15 cellular contexts compared by ENCODE assay signal in the genomic region with DNA sequence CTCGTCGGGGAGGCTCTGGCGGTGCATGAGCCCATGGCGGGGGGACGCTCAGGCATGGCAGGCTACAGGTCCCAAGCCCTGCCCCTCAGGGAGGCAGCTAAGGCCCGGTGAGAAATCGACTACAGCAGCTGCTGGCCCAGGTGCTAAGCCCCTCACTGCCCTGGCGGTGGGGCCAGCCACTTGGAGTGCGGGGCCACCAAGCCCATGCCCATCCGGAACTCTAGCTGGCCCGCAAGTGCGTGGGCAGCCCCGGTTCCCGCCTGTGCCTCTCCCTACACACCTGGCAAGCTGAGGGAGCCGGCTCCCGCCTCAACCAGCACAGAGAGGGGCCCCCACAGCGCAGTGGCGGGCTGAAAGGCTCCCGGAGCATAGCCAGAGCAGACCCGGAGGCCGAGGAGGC.
DNase-seq lines count a peak whose midpoint lies in the region; ATAC-seq and TF ChIP-seq lines count a peak whose summit lies in the region.
"Had no signal": no experiment of that assay in that cellular context is flagged by ENCODE, and none has a peak within 500 bp of the region (broad histone marks: within the 10 kb centered on the region; RNA-seq: fewer than 3 reads in every experiment).

No MANE protein-coding gene starts in this region.

- H3K4me3 ChIP-seq in lower lobe of right lung (no peak overlapping the region), testis (peak overlapping the region; percentile 2 to 34)
- H3K4me3 ChIP-seq: HAP-1 had no signal

- H3K27ac ChIP-seq in lower lobe of right lung (no peak overlapping the region), testis (no peak overlapping the region)
- H3K27ac ChIP-seq: 22Rv1 had no signal

- WGBS in testis, 2 donors, result 90 to 93% methylated on average over 3 to 10 of the region's 21 CpGs

- no peaks in the 10 kb centered on the region for H3K36me3 ChIP-seq in lower lobe of right lung
- H3K36me3 ChIP-seq in testis (ENCODE audit: low read depth, missing control alignments), result no peaks in the 10 kb centered on the region
- H3K36me3 ChIP-seq: HAP-1 had no signal

- no peak for ATAC-seq in left ventricle myocardium superior
- no peak for ATAC-seq in left cardiac atrium
- peak in 1 of 2 donors; percentile 19 for ATAC-seq in lower lobe of right lung
- ATAC-seq in GM18505 (IDR thresholded peaks at IDR 0.05; ENCODE audit: unreplicated experiment), result no peak
- ATAC-seq: CD8-positive, alpha-beta T cell had no signal

- intact Hi-C loops in left ventricle myocardium superior (cut with micrococcal nuclease) (no loop called here), left cardiac atrium (cut with DNase I) (no loop called here), lower lobe of right lung (cut with DNase I) (no loop called here), testis (cut with DNase I; ENCODE audit: low total_unique reads) (no loop called here)

- H3K27me3 ChIP-seq in lower lobe of right lung (ENCODE audit: low read depth) (no peaks in the 10 kb centered on the region), testis (no peaks in the 10 kb centered on the region)

- TF ChIP-seq POLR2A in testis (IDR thresholded peaks at IDR 0.05) (no peak), GM18505 (IDR thresholded peaks at IDR 0.05; ENCODE audit: borderline replicate concordance, extremely low read depth, insufficient read depth, insufficient read length) (no peak)

- TF ChIP-seq CTCF in lower lobe of right lung (IDR thresholded peaks at IDR 0.05) (no peak), testis (IDR thresholded peaks at IDR 0.05) (no peak)

- H3K4me1 ChIP-seq in lower lobe of right lung (no peaks in the 10 kb centered on the region), testis (no peaks in the 10 kb centered on the region)
- H3K4me1 ChIP-seq: HAP-1 had no signal

- H3K9me3 ChIP-seq in lower lobe of right lung (no peaks in the 10 kb centered on the region), testis (no peaks in the 10 kb centered on the region)
- H3K9me3 ChIP-seq: HAP-1 had no signal

- DNase-seq in activated gamma-delta T cell (lab: John Stamatoyannopoulos, UW) (peak; percentile 11), activated gamma-delta T cell treated with Interleukin-2 at 50 U/mL for 16 hours (no peak), left ventricle myocardium superior (peak; percentile 11), left cardiac atrium (no peak), lower lobe of right lung (peak; percentile 28), testis (no peak)
- DNase-seq in central memory CD4-positive, alpha-beta T cell, result no peak
- DNase-seq: CD8-positive, alpha-beta T cell; COR-L47; DMS153; DMS79 treated with DMSO at 0.1 percent for 48 hours; GDM1 had no signal

Comparison
In these comparisons a context has a peak if more than half of its experiments do, and no peak if none do; other contexts are left out.
1. DNase-seq: peak in activated gamma-delta T cell (single experiment), left ventricle myocardium superior (single experiment) and lower lobe of right lung (single experiment); none in activated gamma-delta T cell treated with Interleukin-2 at 50 U/mL for 16 hours (single experiment), left cardiac atrium (single experiment), testis (single experiment) and central memory CD4-positive, alpha-beta T cell (single experiment).